Comparison of ENCODE assay signal across 1 cellular context in the genomic region with DNA sequence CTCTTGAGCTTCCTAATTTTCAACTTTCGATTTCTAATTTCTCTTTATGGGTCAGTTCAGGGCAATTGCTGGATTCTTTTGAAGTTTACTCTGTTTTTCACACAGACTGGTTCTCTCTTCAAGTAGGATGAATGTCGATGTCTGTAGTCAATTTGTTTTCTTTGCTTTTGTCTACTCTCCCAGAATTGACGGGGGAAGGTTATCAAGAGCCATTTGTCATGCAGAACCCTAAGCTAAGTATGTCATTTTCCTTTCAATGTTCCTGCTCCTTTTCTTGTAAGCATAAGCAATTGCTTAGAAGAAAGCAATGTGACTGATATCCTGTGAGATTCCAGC.
TF ChIP-seq lines count a peak whose summit lies in the region.

No MANE protein-coding gene starts in this region.

TF ChIP-seq in H1, 55 proteins besides CTCF, POLR2A, EP300 and RAD21:
- TF ChIP-seq PHF8 (conservative IDR thresholded peaks at IDR 0.05; ENCODE audit: low read depth, low read length) = no peak
- TF ChIP-seq GTF2F1 (IDR thresholded peaks at IDR 0.05; ENCODE audit: borderline replicate concordance, low read depth, low read length) = no peak
- TF ChIP-seq FOSL1 (IDR thresholded peaks at IDR 0.05; ENCODE audit: insufficient read depth, low read depth, low read length) = no peak
- TF ChIP-seq SUZ12 (IDR thresholded peaks at IDR 0.05; ENCODE audit: low read length) = no peak
- TF ChIP-seq EGR1 (IDR thresholded peaks at IDR 0.05; ENCODE audit: borderline replicate concordance, low read depth, low read length) = no peak
- no peak for TF ChIP-seq RBBP5 (IDR thresholded peaks at IDR 0.05; ENCODE audit: borderline replicate concordance, low read depth, low read length)
- TF ChIP-seq ASH2L (IDR thresholded peaks at IDR 0.05; ENCODE audit: low read length) = no peak
- no peak for TF ChIP-seq POU5F1 (IDR thresholded peaks at IDR 0.05; ENCODE audit: low read depth, low read length)
- no peak for TF ChIP-seq EZH2 (IDR thresholded peaks at IDR 0.05; ENCODE audit: low read depth, low read length, severe bottlenecking)
- TF ChIP-seq, protein P1, sequence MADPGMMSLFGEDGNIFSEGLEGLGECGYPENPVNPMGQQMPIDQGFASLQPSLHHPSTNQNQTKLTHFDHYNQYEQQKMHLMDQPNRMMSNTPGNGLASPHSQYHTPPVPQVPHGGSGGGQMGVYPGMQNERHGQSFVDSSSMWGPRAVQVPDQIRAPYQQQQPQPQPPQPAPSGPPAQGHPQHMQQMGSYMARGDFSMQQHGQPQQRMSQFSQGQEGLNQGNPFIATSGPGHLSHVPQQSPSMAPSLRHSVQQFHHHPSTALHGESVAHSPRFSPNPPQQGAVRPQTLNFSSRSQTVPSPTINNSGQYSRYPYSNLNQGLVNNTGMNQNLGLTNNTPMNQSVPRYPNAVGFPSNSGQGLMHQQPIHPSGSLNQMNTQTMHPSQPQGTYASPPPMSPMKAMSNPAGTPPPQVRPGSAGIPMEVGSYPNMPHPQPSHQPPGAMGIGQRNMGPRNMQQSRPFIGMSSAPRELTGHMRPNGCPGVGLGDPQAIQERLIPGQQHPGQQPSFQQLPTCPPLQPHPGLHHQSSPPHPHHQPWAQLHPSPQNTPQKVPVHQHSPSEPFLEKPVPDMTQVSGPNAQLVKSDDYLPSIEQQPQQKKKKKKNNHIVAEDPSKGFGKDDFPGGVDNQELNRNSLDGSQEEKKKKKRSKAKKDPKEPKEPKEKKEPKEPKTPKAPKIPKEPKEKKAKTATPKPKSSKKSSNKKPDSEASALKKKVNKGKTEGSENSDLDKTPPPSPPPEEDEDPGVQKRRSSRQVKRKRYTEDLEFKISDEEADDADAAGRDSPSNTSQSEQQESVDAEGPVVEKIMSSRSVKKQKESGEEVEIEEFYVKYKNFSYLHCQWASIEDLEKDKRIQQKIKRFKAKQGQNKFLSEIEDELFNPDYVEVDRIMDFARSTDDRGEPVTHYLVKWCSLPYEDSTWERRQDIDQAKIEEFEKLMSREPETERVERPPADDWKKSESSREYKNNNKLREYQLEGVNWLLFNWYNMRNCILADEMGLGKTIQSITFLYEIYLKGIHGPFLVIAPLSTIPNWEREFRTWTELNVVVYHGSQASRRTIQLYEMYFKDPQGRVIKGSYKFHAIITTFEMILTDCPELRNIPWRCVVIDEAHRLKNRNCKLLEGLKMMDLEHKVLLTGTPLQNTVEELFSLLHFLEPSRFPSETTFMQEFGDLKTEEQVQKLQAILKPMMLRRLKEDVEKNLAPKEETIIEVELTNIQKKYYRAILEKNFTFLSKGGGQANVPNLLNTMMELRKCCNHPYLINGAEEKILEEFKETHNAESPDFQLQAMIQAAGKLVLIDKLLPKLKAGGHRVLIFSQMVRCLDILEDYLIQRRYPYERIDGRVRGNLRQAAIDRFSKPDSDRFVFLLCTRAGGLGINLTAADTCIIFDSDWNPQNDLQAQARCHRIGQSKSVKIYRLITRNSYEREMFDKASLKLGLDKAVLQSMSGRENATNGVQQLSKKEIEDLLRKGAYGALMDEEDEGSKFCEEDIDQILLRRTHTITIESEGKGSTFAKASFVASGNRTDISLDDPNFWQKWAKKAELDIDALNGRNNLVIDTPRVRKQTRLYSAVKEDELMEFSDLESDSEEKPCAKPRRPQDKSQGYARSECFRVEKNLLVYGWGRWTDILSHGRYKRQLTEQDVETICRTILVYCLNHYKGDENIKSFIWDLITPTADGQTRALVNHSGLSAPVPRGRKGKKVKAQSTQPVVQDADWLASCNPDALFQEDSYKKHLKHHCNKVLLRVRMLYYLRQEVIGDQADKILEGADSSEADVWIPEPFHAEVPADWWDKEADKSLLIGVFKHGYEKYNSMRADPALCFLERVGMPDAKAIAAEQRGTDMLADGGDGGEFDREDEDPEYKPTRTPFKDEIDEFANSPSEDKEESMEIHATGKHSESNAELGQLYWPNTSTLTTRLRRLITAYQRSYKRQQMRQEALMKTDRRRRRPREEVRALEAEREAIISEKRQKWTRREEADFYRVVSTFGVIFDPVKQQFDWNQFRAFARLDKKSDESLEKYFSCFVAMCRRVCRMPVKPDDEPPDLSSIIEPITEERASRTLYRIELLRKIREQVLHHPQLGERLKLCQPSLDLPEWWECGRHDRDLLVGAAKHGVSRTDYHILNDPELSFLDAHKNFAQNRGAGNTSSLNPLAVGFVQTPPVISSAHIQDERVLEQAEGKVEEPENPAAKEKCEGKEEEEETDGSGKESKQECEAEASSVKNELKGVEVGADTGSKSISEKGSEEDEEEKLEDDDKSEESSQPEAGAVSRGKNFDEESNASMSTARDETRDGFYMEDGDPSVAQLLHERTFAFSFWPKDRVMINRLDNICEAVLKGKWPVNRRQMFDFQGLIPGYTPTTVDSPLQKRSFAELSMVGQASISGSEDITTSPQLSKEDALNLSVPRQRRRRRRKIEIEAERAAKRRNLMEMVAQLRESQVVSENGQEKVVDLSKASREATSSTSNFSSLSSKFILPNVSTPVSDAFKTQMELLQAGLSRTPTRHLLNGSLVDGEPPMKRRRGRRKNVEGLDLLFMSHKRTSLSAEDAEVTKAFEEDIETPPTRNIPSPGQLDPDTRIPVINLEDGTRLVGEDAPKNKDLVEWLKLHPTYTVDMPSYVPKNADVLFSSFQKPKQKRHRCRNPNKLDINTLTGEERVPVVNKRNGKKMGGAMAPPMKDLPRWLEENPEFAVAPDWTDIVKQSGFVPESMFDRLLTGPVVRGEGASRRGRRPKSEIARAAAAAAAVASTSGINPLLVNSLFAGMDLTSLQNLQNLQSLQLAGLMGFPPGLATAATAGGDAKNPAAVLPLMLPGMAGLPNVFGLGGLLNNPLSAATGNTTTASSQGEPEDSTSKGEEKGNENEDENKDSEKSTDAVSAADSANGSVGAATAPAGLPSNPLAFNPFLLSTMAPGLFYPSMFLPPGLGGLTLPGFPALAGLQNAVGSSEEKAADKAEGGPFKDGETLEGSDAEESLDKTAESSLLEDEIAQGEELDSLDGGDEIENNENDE (IDR thresholded peaks at IDR 0.05; ENCODE audit: insufficient replicate concordance, low read length) = no peak
- no peak for TF ChIP-seq MAFK (IDR thresholded peaks at IDR 0.05; ENCODE audit: low read depth, low read length)
- no peak for TF ChIP-seq TAF7 (optimal IDR thresholded peaks at IDR 0.05; ENCODE audit: borderline replicate concordance, low read depth, low read length)
- TF ChIP-seq CBX8 (IDR thresholded peaks at IDR 0.05; ENCODE audit: borderline replicate concordance, low read depth, low read length) = no peak
- TF ChIP-seq, protein P2, sequence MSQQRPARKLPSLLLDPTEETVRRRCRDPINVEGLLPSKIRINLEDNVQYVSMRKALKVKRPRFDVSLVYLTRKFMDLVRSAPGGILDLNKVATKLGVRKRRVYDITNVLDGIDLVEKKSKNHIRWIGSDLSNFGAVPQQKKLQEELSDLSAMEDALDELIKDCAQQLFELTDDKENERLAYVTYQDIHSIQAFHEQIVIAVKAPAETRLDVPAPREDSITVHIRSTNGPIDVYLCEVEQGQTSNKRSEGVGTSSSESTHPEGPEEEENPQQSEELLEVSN (IDR thresholded peaks at IDR 0.05) = no peak
- no peak for TF ChIP-seq CHD2 (IDR thresholded peaks at IDR 0.05; ENCODE audit: low read length)
- no peak for TF ChIP-seq TCF12 (IDR thresholded peaks at IDR 0.05; ENCODE audit: low read depth, low read length)
- no peak for TF ChIP-seq SRF (IDR thresholded peaks at IDR 0.05; ENCODE audit: low read depth, low read length)
- TF ChIP-seq NANOG (IDR thresholded peaks at IDR 0.05; ENCODE audit: insufficient read depth, low read depth, low read length, poor library complexity, severe bottlenecking) = no peak
- TF ChIP-seq TEAD4 (IDR thresholded peaks at IDR 0.05; ENCODE audit: low read depth, low read length) = no peak
TF ChIP-seq in H1: peak in this region for 0.
